Comparison of ENCODE assay signal across 11 cellular contexts in genomic region chr9:84007662-84008061, GRCh38.
"Had no signal": no experiment of that assay in that cellular context is flagged by ENCODE, and none has a peak within 500 bp of the region (broad histone marks: within the 10 kb centered on the region; RNA-seq: fewer than 3 reads in every experiment).

No MANE protein-coding gene starts in this region.

- H3K27ac ChIP-seq: GM23248 had no signal

- H3K9me3 ChIP-seq: HAP-1 had no signal

- H3K4me3 Mint-ChIP-seq: GM23338, H9, HFFc6 had no signal

- H3K4me1 ChIP-seq: HAP-1 had no signal

- FAIRE-seq: H1, H54 had no signal

- H2AFZ ChIP-seq: GM23248, GM23338 had no signal

- ATAC-seq: GM23338, HCT116 had no signal

- H3K9ac ChIP-seq: GM23248 had no signal

- H3K27ac Mint-ChIP-seq: GM23338, H9, HFFc6 had no signal

- H3K4me2 ChIP-seq: GM23338 had no signal

- DNase-seq: GM23248, GOT3, H7, H9, HCEC 1CT, HFFc6 had no signal

- H3K9me3 Mint-ChIP-seq: GM23338, H9, HFFc6 had no signal

- H3K4me3 ChIP-seq: GM23248, GM23338, HAP-1 had no signal

- H3K36me3 ChIP-seq: HAP-1 had no signal

- H3K4me1 Mint-ChIP-seq: GM23338, H9 had no signal
